ENCODE assay signal across 16 cellular contexts in the genomic region with DNA sequence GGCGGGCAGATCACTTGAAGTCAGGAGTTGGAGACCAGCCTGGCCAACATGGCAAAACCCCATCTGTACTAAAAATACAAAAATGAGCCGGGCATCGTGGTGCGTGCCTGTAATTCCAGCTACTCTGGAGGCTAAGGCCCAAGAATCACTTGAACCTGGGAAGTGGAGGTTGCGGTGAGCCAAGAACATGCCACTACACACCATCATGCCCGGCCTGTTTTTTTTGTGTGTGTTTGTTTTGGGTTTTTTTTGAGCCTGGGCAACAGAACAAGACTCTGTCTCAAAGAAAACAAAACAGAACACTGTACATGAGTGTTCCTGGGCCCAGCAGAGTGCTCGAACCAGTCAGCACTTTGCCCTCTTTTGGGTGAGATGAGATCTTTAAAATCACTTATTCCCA.
"Had no signal": no experiment of that assay in that cellular context is flagged by ENCODE, and none has a peak within 500 bp of the region (broad histone marks: within the 10 kb centered on the region; RNA-seq: fewer than 3 reads in every experiment).

No MANE protein-coding gene starts in this region.

- DNase-seq: activated B cell treated with CpG ODN at 0.5 μM for 24 hours; activated CD4-positive, alpha-beta memory T cell treated with anti-CD3 and anti-CD28 coated beads, Interleukin-2, amount 10 ng/mL, durations not matched to agents 7 days and 5 days; activated CD4-positive, alpha-beta T cell treated with anti-CD3 and anti-CD28 coated beads for 4 hours; activated CD8-positive, alpha-beta memory T cell treated with anti-CD3 and anti-CD28 coated beads, Interleukin-2, amount 10 ng/mL, durations not matched to agents 7 days and 5 days; activated naive CD4-positive, alpha-beta T cell treated with Interleukin-2 at 50 U/mL for 16 hours; activated naive CD8-positive, alpha-beta T cell treated with anti-CD3 and anti-CD28 coated beads, Interleukin-2, amount 10 ng/mL, durations not matched to agents 7 days and 5 days; immature natural killer cell; kidney glomerular epithelial cell; SHP77 treated with DMSO at 0.1 percent for 48 hours; SK-N-SH; stomach had no signal

- H3K36me3 ChIP-seq: cardiac muscle cell, right atrium auricular region, stomach had no signal

- H3K9ac ChIP-seq: SK-N-SH had no signal

- H3K4me1 Mint-ChIP-seq: activated B cell treated with CpG ODN at 0.5 μM for 24 hours had no signal

- H3K9me3 ChIP-seq: right atrium auricular region, SK-N-SH, stomach had no signal

- H3K9me3 Mint-ChIP-seq: activated B cell treated with CpG ODN at 0.5 μM for 24 hours; immature natural killer cell; stimulated activated effector memory CD8-positive, alpha-beta T cell treated with anti-CD3 and anti-CD28 coated beads, Interleukin-12 subunit alpha, Interleukin-12 subunit beta, amount 100 ng/mL, for 72 hours had no signal

- ATAC-seq: activated CD8-positive, alpha-beta memory T cell treated with anti-CD3 and anti-CD28 coated beads, Interleukin-2, amount 10 ng/mL, durations not matched to agents 7 days and 5 days; esophagus mucosa; natural killer cell treated with Interleukin-12 subunit alpha and Interleukin-12 subunit beta and Interleukin-15 and Interleukin-18, amount 100 ng/mL, for 72 hours; stimulated activated effector memory CD8-positive, alpha-beta T cell treated with anti-CD3 and anti-CD28 coated beads, Interleukin-12 subunit alpha, Interleukin-12 subunit beta, amount 100 ng/mL, for 72 hours had no signal

- H3K27ac Mint-ChIP-seq: activated B cell treated with CpG ODN at 0.5 μM for 24 hours; activated CD4-positive, alpha-beta memory T cell treated with anti-CD3 and anti-CD28 coated beads, Interleukin-2, amount 10 ng/mL, durations not matched to agents 7 days and 5 days; activated CD8-positive, alpha-beta memory T cell treated with anti-CD3 and anti-CD28 coated beads, Interleukin-2, amount 10 ng/mL, durations not matched to agents 7 days and 5 days; activated naive CD8-positive, alpha-beta T cell treated with anti-CD3 and anti-CD28 coated beads, Interleukin-2, amount 10 ng/mL, durations not matched to agents 7 days and 5 days; immature natural killer cell; natural killer cell treated with Interleukin-12 subunit alpha and Interleukin-12 subunit beta and Interleukin-15 and Interleukin-18, amount 100 ng/mL, for 72 hours; stimulated activated effector memory CD8-positive, alpha-beta T cell treated with anti-CD3 and anti-CD28 coated beads, Interleukin-12 subunit alpha, Interleukin-12 subunit beta, amount 100 ng/mL, for 72 hours had no signal

- H3K4me3 Mint-ChIP-seq: activated B cell treated with CpG ODN at 0.5 μM for 24 hours; activated CD4-positive, alpha-beta memory T cell treated with anti-CD3 and anti-CD28 coated beads, Interleukin-2, amount 10 ng/mL, durations not matched to agents 7 days and 5 days; activated CD8-positive, alpha-beta memory T cell treated with anti-CD3 and anti-CD28 coated beads, Interleukin-2, amount 10 ng/mL, durations not matched to agents 7 days and 5 days; activated naive CD8-positive, alpha-beta T cell treated with anti-CD3 and anti-CD28 coated beads, Interleukin-2, amount 10 ng/mL, durations not matched to agents 7 days and 5 days; immature natural killer cell; natural killer cell treated with Interleukin-12 subunit alpha and Interleukin-12 subunit beta and Interleukin-15 and Interleukin-18, amount 100 ng/mL, for 72 hours; stimulated activated effector memory CD8-positive, alpha-beta T cell treated with anti-CD3 and anti-CD28 coated beads, Interleukin-12 subunit alpha, Interleukin-12 subunit beta, amount 100 ng/mL, for 72 hours had no signal

- H3K4me3 ChIP-seq: cardiac muscle cell, right atrium auricular region, stomach had no signal

- H3K4me1 ChIP-seq: right atrium auricular region had no signal

- H3K4me2 ChIP-seq: SK-N-SH had no signal

- H3K27me3 Mint-ChIP-seq: activated B cell treated with CpG ODN at 0.5 μM for 24 hours; activated CD4-positive, alpha-beta memory T cell treated with anti-CD3 and anti-CD28 coated beads, Interleukin-2, amount 10 ng/mL, durations not matched to agents 7 days and 5 days; activated CD8-positive, alpha-beta memory T cell treated with anti-CD3 and anti-CD28 coated beads, Interleukin-2, amount 10 ng/mL, durations not matched to agents 7 days and 5 days; activated naive CD8-positive, alpha-beta T cell treated with anti-CD3 and anti-CD28 coated beads, Interleukin-2, amount 10 ng/mL, durations not matched to agents 7 days and 5 days; natural killer cell treated with Interleukin-12 subunit alpha and Interleukin-12 subunit beta and Interleukin-15 and Interleukin-18, amount 100 ng/mL, for 72 hours had no signal

- H3K27me3 ChIP-seq: cardiac muscle cell, right atrium auricular region, stomach had no signal

- H3K27ac ChIP-seq: cardiac muscle cell had no signal
